10 cellular contexts compared by ENCODE assay signal in the genomic region with DNA sequence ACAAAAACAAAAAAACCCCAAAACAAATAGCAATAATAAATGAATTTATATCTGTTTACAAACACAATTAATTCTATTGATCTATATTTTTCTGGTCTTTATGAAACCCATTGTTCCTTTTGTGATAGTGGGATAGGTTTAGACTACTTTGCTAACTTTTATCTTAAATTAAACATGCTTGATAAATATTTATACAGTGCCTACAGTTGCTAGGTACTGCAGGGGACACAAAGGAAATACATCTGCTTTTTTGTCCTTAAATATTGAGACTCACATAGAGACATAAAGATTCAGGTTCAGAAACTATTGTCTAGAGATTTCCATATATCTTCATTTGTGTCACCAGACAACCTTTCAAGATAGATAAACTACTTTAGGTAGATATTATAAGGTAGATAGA.
"Had no signal": no experiment of that assay in that cellular context is flagged by ENCODE, and none has a peak within 500 bp of the region (broad histone marks: within the 10 kb centered on the region; RNA-seq: fewer than 3 reads in every experiment).

No MANE protein-coding gene starts in this region.

- FAIRE-seq: H1, H54, HTR-8/SVneo, K562 had no signal

- ATAC-seq: GM23338, HCT116, K562 had no signal

- H3K4me3 ChIP-seq: GM23338, K562 had no signal

- DNase-seq: H9, HFFc6, IMR-90, KG1 had no signal
